ENCODE assay signal across 20 cellular contexts in genomic region chr17:72697602-72698146, GRCh38.
A peak's percentile ranks its signal among the peaks of the same experiment; 100 is the strongest.
DNase-seq lines count a peak whose midpoint lies in the region; ATAC-seq and TF ChIP-seq lines count a peak whose summit lies in the region.
"Had no signal": no experiment of that assay in that cellular context is flagged by ENCODE, and none has a peak within 500 bp of the region (broad histone marks: within the 10 kb centered on the region; RNA-seq: fewer than 3 reads in every experiment).

No MANE protein-coding gene starts in this region.

- H3K36me3 ChIP-seq in PC-3 (ENCODE audit: low read depth, low read length): no peaks in the 10 kb centered on the region
- no peaks in the 10 kb centered on the region for H3K36me3 ChIP-seq in upper lobe of right lung

- no peaks in the 10 kb centered on the region for H3K9me2 ChIP-seq in PC-3 (replicated peaks; ENCODE audit: low read length)

- peaks cover 37% of the 10 kb centered on the region for H3K4me1 Mint-ChIP-seq in Calu3 (ENCODE audit: low read depth, unreplicated experiment)
- peaks cover 15% of the 10 kb centered on the region for H3K4me1 Mint-ChIP-seq in activated T-helper 2 cell treated with anti-CD3 and anti-CD28 coated beads, Interferon-gamma antibody, Interleukin-2, Interleukin-4, amounts not matched to agents 10 μg/mL and 5 μg/mL and 100 μg/mL, durations not matched to agents 14 hours and 24 hours and 36 hours (ENCODE audit: low read depth)

- no peak for DNase-seq in Calu3
- peak; percentile 18 for DNase-seq in PC-3
- peak; percentile 93 for DNase-seq in globus pallidus (ENCODE audit: low spot score)
- DNase-seq in posterior cingulate gyrus: peak in 7 of 10 donors; percentile 28 to 85 (median 40)
- DNase-seq in upper lobe of right lung: no peak
- no peak for DNase-seq in activated T-helper 2 cell treated with anti-CD3 and anti-CD28 coated beads, Interferon-gamma antibody, Interleukin-2, Interleukin-4, amounts not matched to agents 10 μg/mL and 5 μg/mL and 100 μg/mL, durations not matched to agents 14 hours and 24 hours and 36 hours (ENCODE audit: low spot score)
- DNase-seq: activated CD8-positive, alpha-beta T cell treated with anti-CD3 and anti-CD28 coated beads for 36 hours; DMS153; GM23248; Karpas-422; kidney glomerular epithelial cell; NCI-H187; NCI-H524; stimulated activated CD4-positive, alpha-beta T cell treated with anti-CD3 and anti-CD28 coated beads, Interleukin-15, amount 100 ng/mL, for 24 hours had no signal

- BruUV-seq in Calu3 (replicated peaks; lab: Mats Ljungman, UMichigan): no TSS peak
- BruUV-seq in PC-3 (replicated peaks; lab: Mats Ljungman, UMichigan): no TSS peak

- TF ChIP-seq CTCF in Calu3 (IDR thresholded peaks at IDR 0.05; ENCODE audit: unreplicated experiment) (no peak), PC-3 (conservative IDR thresholded peaks at IDR 0.05; ENCODE audit: low read depth, low read length) (no peak), upper lobe of right lung (IDR thresholded peaks at IDR 0.05) (no peak)

- H3K27ac ChIP-seq in PC-3 (ENCODE audit: low read length): peak overlapping the region; percentile 91
- no peak overlapping the region for H3K27ac ChIP-seq in upper lobe of right lung
- H3K27ac ChIP-seq: GM23248, parathyroid adenoma, RWPE1 had no signal

- H4K20me1 ChIP-seq in PC-3 (ENCODE audit: low read length): no peaks in the 10 kb centered on the region

- no peak for ATAC-seq in PC-3
- ATAC-seq in HG03135 (IDR thresholded peaks at IDR 0.05; ENCODE audit: unreplicated experiment): no peak
- no peak for ATAC-seq in upper lobe of right lung
- ATAC-seq in GM19395 (IDR thresholded peaks at IDR 0.05; ENCODE audit: unreplicated experiment): no peak
- ATAC-seq: activated CD8-positive, alpha-beta T cell treated with anti-CD3 and anti-CD28 coated beads for 36 hours; activated T-helper 17 cell treated with anti-CD3 and anti-CD28 coated beads, Interleukin-2, amount 50 U/mL, for 72 hours had no signal

- H3K9me3 Mint-ChIP-seq in Calu3 (ENCODE audit: low read depth, unreplicated experiment): peaks cover 2% of the 10 kb centered on the region
- H3K9me3 Mint-ChIP-seq in activated T-helper 2 cell treated with anti-CD3 and anti-CD28 coated beads, Interferon-gamma antibody, Interleukin-2, Interleukin-4, amounts not matched to agents 10 μg/mL and 5 μg/mL and 100 μg/mL, durations not matched to agents 14 hours and 24 hours and 36 hours: peaks cover 6% of the 10 kb centered on the region
- H3K9me3 Mint-ChIP-seq: activated CD8-positive, alpha-beta T cell treated with anti-CD3 and anti-CD28 coated beads for 36 hours; activated T-helper 17 cell treated with anti-CD3 and anti-CD28 coated beads, Interleukin-2, amount 50 U/mL, for 72 hours had no signal

- H3K4me1 ChIP-seq in PC-3 (ENCODE audit: insufficient read depth, low read length) (peaks cover 48% of the 10 kb centered on the region), upper lobe of right lung (no peaks in the 10 kb centered on the region)
- H3K4me1 ChIP-seq: parathyroid adenoma had no signal

- no peaks in the 10 kb centered on the region for H3K79me2 ChIP-seq in PC-3 (ENCODE audit: low read length)
- H3K79me2 ChIP-seq: parathyroid adenoma had no signal

- intact Hi-C loops in Calu3 (cut with micrococcal nuclease; ENCODE audit: unreplicated experiment): no loop called here
- intact Hi-C loops in PC-3 (cut with micrococcal nuclease): no loop called here
- intact Hi-C loops in posterior cingulate gyrus (cut with DNase I): loop anchor here (10.0 kb wide), 1 partner anchor 133 kb away; no protein-coding TSS in a partner anchor
- intact Hi-C loops in upper lobe of right lung (cut with DNase I): no loop called here
- intact Hi-C loops in activated T-helper 2 cell treated with anti-CD3 and anti-CD28 coated beads, Interferon-gamma antibody, Interleukin-2, Interleukin-4, amounts not matched to agents 10 μg/mL and 5 μg/mL and 100 μg/mL, durations not matched to agents 14 hours and 24 hours and 36 hours (cut with micrococcal nuclease): no loop called here

- no peak overlapping the region for H3K4me3 Mint-ChIP-seq in Calu3 (ENCODE audit: low read depth, unreplicated experiment)
- H3K4me3 Mint-ChIP-seq in activated T-helper 2 cell treated with anti-CD3 and anti-CD28 coated beads, Interferon-gamma antibody, Interleukin-2, Interleukin-4, amounts not matched to agents 10 μg/mL and 5 μg/mL and 100 μg/mL, durations not matched to agents 14 hours and 24 hours and 36 hours (ENCODE audit: low read depth): no peak overlapping the region
- H3K4me3 Mint-ChIP-seq: activated CD8-positive, alpha-beta T cell treated with anti-CD3 and anti-CD28 coated beads for 36 hours; activated T-helper 17 cell treated with anti-CD3 and anti-CD28 coated beads, Interleukin-2, amount 50 U/mL, for 72 hours; T-helper 1 cell treated with Interleukin-12 subunit alpha and Interleukin-12 subunit beta and Interleukin-4 antibody, amounts not matched to agents 30 μg/mL and 1 μg/mL, for 36 hours had no signal

- peaks cover 1% of the 10 kb centered on the region for H3F3A ChIP-seq in PC-3 (ENCODE audit: low read length, unreplicated experiment)

- no peak overlapping the region for H3K4me3 ChIP-seq in PC-3 (ENCODE audit: low read length)
- H3K4me3 ChIP-seq in upper lobe of right lung: no peak overlapping the region
- H3K4me3 ChIP-seq: GM23248 had no signal

- H3K9me3 ChIP-seq in PC-3 (ENCODE audit: low read length): no peaks in the 10 kb centered on the region
- no peaks in the 10 kb centered on the region for H3K9me3 ChIP-seq in upper lobe of right lung

- H3K27me3 ChIP-seq in PC-3 (ENCODE audit: low read length) (no peaks in the 10 kb centered on the region), upper lobe of right lung (no peaks in the 10 kb centered on the region)

- H3K27me3 Mint-ChIP-seq in Calu3 (ENCODE audit: unreplicated experiment): no peaks in the 10 kb centered on the region
- no peaks in the 10 kb centered on the region for H3K27me3 Mint-ChIP-seq in activated T-helper 2 cell treated with anti-CD3 and anti-CD28 coated beads, Interferon-gamma antibody, Interleukin-2, Interleukin-4, amounts not matched to agents 10 μg/mL and 5 μg/mL and 100 μg/mL, durations not matched to agents 14 hours and 24 hours and 36 hours (ENCODE audit: low read depth)
- H3K27me3 Mint-ChIP-seq: activated CD8-positive, alpha-beta T cell treated with anti-CD3 and anti-CD28 coated beads for 36 hours; activated T-helper 17 cell treated with anti-CD3 and anti-CD28 coated beads, Interleukin-2, amount 50 U/mL, for 72 hours had no signal

- no peak overlapping the region for H2AFZ ChIP-seq in PC-3 (ENCODE audit: low read length)
- H2AFZ ChIP-seq: GM23248, parathyroid adenoma had no signal

- no peaks in the 10 kb centered on the region for H3K36me3 Mint-ChIP-seq in Calu3 (ENCODE audit: insufficient read depth, unreplicated experiment)
- H3K36me3 Mint-ChIP-seq in activated T-helper 2 cell treated with anti-CD3 and anti-CD28 coated beads, Interferon-gamma antibody, Interleukin-2, Interleukin-4, amounts not matched to agents 10 μg/mL and 5 μg/mL and 100 μg/mL, durations not matched to agents 14 hours and 24 hours and 36 hours (ENCODE audit: low read depth): peaks cover 5% of the 10 kb centered on the region

- H3K9ac ChIP-seq in PC-3 (ENCODE audit: low read length): peak overlapping the region; percentile 67; the same call in 1 of the 2 replicates
- H3K9ac ChIP-seq: GM23248, parathyroid adenoma had no signal

- POLR2A ChIA-PET in PC-3 (lab: Charles Lee; ENCODE audit: unreplicated experiment): no interaction called here

- peak overlapping the region; percentile 23 for H3K27ac Mint-ChIP-seq in Calu3 (ENCODE audit: unreplicated experiment)
- no peak overlapping the region for H3K27ac Mint-ChIP-seq in activated T-helper 2 cell treated with anti-CD3 and anti-CD28 coated beads, Interferon-gamma antibody, Interleukin-2, Interleukin-4, amounts not matched to agents 10 μg/mL and 5 μg/mL and 100 μg/mL, durations not matched to agents 14 hours and 24 hours and 36 hours
- H3K27ac Mint-ChIP-seq: activated CD8-positive, alpha-beta T cell treated with anti-CD3 and anti-CD28 coated beads for 36 hours; activated T-helper 17 cell treated with anti-CD3 and anti-CD28 coated beads, Interleukin-2, amount 50 U/mL, for 72 hours; T-helper 1 cell treated with Interleukin-12 subunit alpha and Interleukin-12 subunit beta and Interleukin-4 antibody, amounts not matched to agents 30 μg/mL and 1 μg/mL, for 36 hours had no signal

- no peak overlapping the region for H3K4me2 ChIP-seq in PC-3 (ENCODE audit: low read length)

- CTCF ChIA-PET in Calu3 (lab: Charles Lee): interaction anchor here (0.7 to 1.1 kb wide), 2 partner anchors 14 to 83 kb away, joined by 3 to 4 read pairs; no protein-coding TSS in a partner anchor
- CTCF ChIA-PET in PC-3 (lab: Charles Lee): no interaction called here

Comparison
In these comparisons a context has a peak if more than half of its experiments do, and no peak if none do; other contexts are left out.
1. DNase-seq: peak in PC-3 (single experiment), globus pallidus (single experiment) and posterior cingulate gyrus (7 of 10); none in Calu3 (single experiment), upper lobe of right lung (single experiment) and activated T-helper 2 cell treated with anti-CD3 and anti-CD28 coated beads, Interferon-gamma antibody, Interleukin-2, Interleukin-4, amounts not matched to agents 10 μg/mL and 5 μg/mL and 100 μg/mL, durations not matched to agents 14 hours and 24 hours and 36 hours (single experiment).